10 cellular contexts compared by ENCODE assay signal in genomic region chr5:157516626-157517325, GRCh38. TPM values are rescaled to one million over a fixed set of nuclear protein-coding genes. Genes with fewer than 3 reads are reported as not detected.
DNase-seq lines count a peak whose midpoint lies in the region; ATAC-seq and TF ChIP-seq lines count a peak whose summit lies in the region.
"Had no signal": no experiment of that assay in that cellular context is flagged by ENCODE, and none has a peak within 500 bp of the region (broad histone marks: within the 10 kb centered on the region; RNA-seq: fewer than 3 reads in every experiment).

No MANE protein-coding gene starts in this region.

- H3K27me3 Mint-ChIP-seq in CD14-positive monocyte (ENCODE audit: low read depth in 3 of 3): peaks cover 1 to 3% (median 1%) of the 10 kb centered on the region in 3 donors
- H3K27me3 Mint-ChIP-seq: activated naive CD4-positive, alpha-beta T cell treated with anti-CD3 and anti-CD28 coated beads, Interleukin-2, amount 50 U/mL, for 24 hours had no signal

- ATAC-seq in GM18502 (IDR thresholded peaks at IDR 0.05; ENCODE audit: poor library complexity, unreplicated experiment): no peak

- H3K27ac ChIP-seq in SJCRH30 (peak overlapping the region; percentile 66), fibroblast of lung (ENCODE audit: insufficient read depth, low read length) (peak overlapping the region; percentile 75), osteoblast (ENCODE audit: low read depth, low read length) (peak overlapping the region; percentile 95)

- no peak overlapping the region for H3K4me2 ChIP-seq in fibroblast of lung (ENCODE audit: extremely low read depth, insufficient read depth, low read length)
- peak overlapping the region; percentile 61 for H3K4me2 ChIP-seq in osteoblast (ENCODE audit: insufficient read depth, low read length)

- intact Hi-C loops in CD14-positive monocyte (cut with micrococcal nuclease): no loop called here

- H3K4me3 ChIP-seq in SJCRH30 (no peak overlapping the region), fibroblast of lung (replicated peaks in 1 of 4; ENCODE audit: control extremely low read depth in 1 of 4, insufficient read depth in 1 of 4, low read depth in 3 of 4, low read length in 4 of 4) (no peak overlapping the region), osteoblast (ENCODE audit: insufficient read depth, low read length) (peak overlapping the region; percentile 0)

- DNase-seq in AG20443 (ENCODE audit: low spot score) (peak; percentile 91), SJCRH30 (peak; percentile 47 to 57), fibroblast of lung (ENCODE audit: low read depth in 2 of 2) (peak; percentile 97 to 98), osteoblast (ENCODE audit: insufficient read length, low spot score, missing footprints) (peak; percentile 94), COLO668 (lab: John Stamatoyannopoulos, UW; ENCODE audit: unreplicated experiment) (no peak), CD14-positive monocyte (ENCODE audit: low spot score) (no peak), SHP77 (lab: John Stamatoyannopoulos, UW) (no peak)
- DNase-seq: nucleus accumbens had no signal

- H3K79me2 ChIP-seq in fibroblast of lung (ENCODE audit: control insufficient read depth, insufficient read depth, low read length) (no peaks in the 10 kb centered on the region), osteoblast (ENCODE audit: insufficient read depth, low read length) (no peaks in the 10 kb centered on the region)

- H3K4me3 Mint-ChIP-seq in CD14-positive monocyte: no peak overlapping the region
- H3K4me3 Mint-ChIP-seq: activated naive CD4-positive, alpha-beta T cell treated with anti-CD3 and anti-CD28 coated beads, Interleukin-2, amount 50 U/mL, for 24 hours had no signal

- H3K9me3 ChIP-seq in SJCRH30 (replicated peaks) (no peaks in the 10 kb centered on the region), fibroblast of lung (ENCODE audit: control insufficient read depth, insufficient read depth, low read depth, low read length) (no peaks in the 10 kb centered on the region), osteoblast (ENCODE audit: low read depth, low read length) (no peaks in the 10 kb centered on the region)

- TF ChIP-seq CTCF in fibroblast of lung (conservative IDR thresholded peaks at IDR 0.05 in 1 of 2, IDR thresholded peaks at IDR 0.05 in 1 of 2; ENCODE audit: low read depth in 1 of 2, low read length in 2 of 2) (no peak), osteoblast (IDR thresholded peaks at IDR 0.05; ENCODE audit: extremely low read depth, low read depth, low read length) (no peak), CD14-positive monocyte (IDR thresholded peaks at IDR 0.05) (no peak)

- H3K9ac ChIP-seq in fibroblast of lung (ENCODE audit: insufficient read depth, low read length): no peak overlapping the region

- peak overlapping the region in 1 of 7 donors; percentile 47 for H3K27ac Mint-ChIP-seq in CD14-positive monocyte
- H3K27ac Mint-ChIP-seq: activated naive CD4-positive, alpha-beta T cell treated with anti-CD3 and anti-CD28 coated beads, Interleukin-2, amount 50 U/mL, for 24 hours had no signal

- H3K4me1 ChIP-seq in SJCRH30 (peaks cover 41% of the 10 kb centered on the region), fibroblast of lung (ENCODE audit: control insufficient read depth, extremely low read depth, insufficient read depth, low read length) (peaks cover 23% of the 10 kb centered on the region), osteoblast (ENCODE audit: insufficient read depth, low read length) (peaks cover 48% of the 10 kb centered on the region)

- peaks cover 69 to 78% of the 10 kb centered on the region in 2 donors for H3K36me3 Mint-ChIP-seq in CD14-positive monocyte
- H3K36me3 Mint-ChIP-seq: activated naive CD4-positive, alpha-beta T cell treated with anti-CD3 and anti-CD28 coated beads, Interleukin-2, amount 50 U/mL, for 24 hours had no signal

- H4K20me1 ChIP-seq in fibroblast of lung (ENCODE audit: control insufficient read depth, extremely low read depth, insufficient read depth, low read length) (no peaks in the 10 kb centered on the region), osteoblast (ENCODE audit: insufficient read depth, low read length) (peaks cover 1% of the 10 kb centered on the region)

- H3K4me1 Mint-ChIP-seq in CD14-positive monocyte: peaks cover 16% of the 10 kb centered on the region
- H3K4me1 Mint-ChIP-seq: activated naive CD4-positive, alpha-beta T cell treated with anti-CD3 and anti-CD28 coated beads, Interleukin-2, amount 50 U/mL, for 24 hours had no signal

- H2AFZ ChIP-seq in fibroblast of lung (ENCODE audit: low read length): no peak overlapping the region
- peak overlapping the region; percentile 43 for H2AFZ ChIP-seq in osteoblast (ENCODE audit: low read length)

- H3K27me3 ChIP-seq in SJCRH30: no peaks in the 10 kb centered on the region
- H3K27me3 ChIP-seq in fibroblast of lung (ENCODE audit: control insufficient read depth, insufficient read depth, low read length): no peaks in the 10 kb centered on the region
- H3K27me3 ChIP-seq in osteoblast (ENCODE audit: insufficient read depth, low read length): no peaks in the 10 kb centered on the region

- H3K36me3 ChIP-seq in SJCRH30 (peaks cover 37% of the 10 kb centered on the region), fibroblast of lung (ENCODE audit: control insufficient read depth, insufficient read depth, low read length) (peaks cover 2% of the 10 kb centered on the region), osteoblast (ENCODE audit: insufficient read depth, low read length) (peaks cover 23% of the 10 kb centered on the region)

- peaks cover 0 to 4% (median 0%) of the 10 kb centered on the region in 7 donors for H3K9me3 Mint-ChIP-seq in CD14-positive monocyte
- H3K9me3 Mint-ChIP-seq: activated naive CD4-positive, alpha-beta T cell treated with anti-CD3 and anti-CD28 coated beads, Interleukin-2, amount 50 U/mL, for 24 hours had no signal

RNA-seq across cellular contexts. Expression of gene NIPAL4, which starts 56.8 kb away (rescaled TPM):
- total RNA-seq in SJCRH30 (2014; rRNA removed; shearing (Covaris generic)): not detected in 2 replicates
- 0.17 and 0.26 TPM in 2 replicates for total RNA-seq in fibroblast of lung
- 0.06 and 0.07 TPM in 2 replicates for polyA plus RNA-seq in fibroblast of lung
- polyA plus RNA-seq in fibroblast of lung (2012): not detected in 2 replicates
- polyA minus RNA-seq in fibroblast of lung (ENCODE audit: low replicate concordance): not detected in 2 replicates
- 0.36 TPM in 1 of 2 replicates, not detected in the other for total RNA-seq in osteoblast
- polyA plus RNA-seq in CD14-positive monocyte: under 1 TPM in 1 of 2 donors, not detected in 1; 0.04 TPM

RNA-seq across cellular contexts. Expression of gene ADAM19, which starts 58.8 kb away (rescaled TPM):
- 45.1 and 50.0 TPM in 2 replicates for total RNA-seq in SJCRH30 (2014; rRNA removed; shearing (Covaris generic))
- 13.0 and 17.7 TPM in 2 replicates for total RNA-seq in fibroblast of lung
- 19.3 and 65.2 TPM in 2 replicates for polyA plus RNA-seq in fibroblast of lung
- polyA plus RNA-seq in fibroblast of lung (2012): 18.6 and 77.1 TPM in 2 replicates
- 41.0 and 120 TPM in 2 replicates for polyA minus RNA-seq in fibroblast of lung (ENCODE audit: low replicate concordance)
- 12.1 and 14.5 TPM in 2 replicates for total RNA-seq in osteoblast
- polyA plus RNA-seq in CD14-positive monocyte: 1 to 10 TPM; 3.0 to 6.2 TPM

Comparison
In these comparisons a context has a peak if more than half of its experiments do, and no peak if none do; other contexts are left out.
1. DNase-seq: peak in AG20443 (single experiment), SJCRH30 (2 of 2), fibroblast of lung (2 of 2) and osteoblast (single experiment); none in COLO668 (single experiment), CD14-positive monocyte (single experiment) and SHP77 (0 of 2).
2. Peak in every context shown above with its lines, with median percentiles within 50 percentile points of each other: H3K27ac ChIP-seq.